15 cellular contexts compared by ENCODE assay signal in the genomic region with DNA sequence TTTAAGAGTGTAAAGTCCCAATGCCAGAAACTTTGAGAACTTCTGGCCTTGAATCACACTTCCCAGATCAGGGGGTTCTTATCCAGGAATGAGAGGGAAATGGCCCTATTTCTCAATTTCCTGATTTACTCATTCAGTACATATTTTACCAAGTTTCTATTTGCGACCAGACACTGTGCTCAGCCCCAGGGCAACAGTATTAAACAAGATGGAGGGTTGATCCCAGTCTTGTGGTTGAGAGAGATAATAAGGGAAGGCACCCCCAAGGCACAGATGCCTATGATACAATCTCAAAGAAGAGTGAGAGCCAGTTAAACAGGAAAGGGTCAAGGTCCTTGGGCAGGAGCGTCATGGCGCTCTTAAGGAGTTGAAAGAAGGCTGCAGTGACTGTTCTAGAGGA.
A peak's percentile ranks its signal among the peaks of the same experiment; 100 is the strongest.
DNase-seq lines count a peak whose midpoint lies in the region; ATAC-seq and TF ChIP-seq lines count a peak whose summit lies in the region.
"Had no signal": no experiment of that assay in that cellular context is flagged by ENCODE, and none has a peak within 500 bp of the region (broad histone marks: within the 10 kb centered on the region; RNA-seq: fewer than 3 reads in every experiment).

No MANE protein-coding gene starts in this region.

- no peak overlapping the region for H3K23ac ChIP-seq in IMR-90 (ENCODE audit: low read depth, low read length)

- H3K14ac ChIP-seq in IMR-90 (replicated peaks; ENCODE audit: low read depth, low read length): no peak overlapping the region; the same call in 1 of the 2 replicates

- no peak overlapping the region for H2AFZ ChIP-seq in IMR-90 (replicated peaks; ENCODE audit: low read length, poor library complexity)

- no CpG with 5 or more reads among the region's 3 CpGs for WGBS in IMR-90 (ENCODE audit: extremely low coverage in 2 of 2, insufficient read length in 1 of 2), 2 experiments

- no peaks in the 10 kb centered on the region for H3K27me3 ChIP-seq in IMR-90 (ENCODE audit: control insufficient read depth, insufficient read depth, low read length)
- H3K27me3 ChIP-seq: gastrocnemius medialis, vagina had no signal

- no peaks in the 10 kb centered on the region for H3K9me3 ChIP-seq in IMR-90 (ENCODE audit: control insufficient read depth, insufficient read depth, low read length)
- H3K9me3 ChIP-seq: gastrocnemius medialis, HAP-1, vagina had no signal

- 0 out of 2 replicates have a peak overlapping the region, but pooled peaks have one; percentile 13 for H2AK5ac ChIP-seq in IMR-90 (ENCODE audit: low read depth, low read length)

- 0 out of 2 replicates have a peak, but pooled peaks cover 3% of the 10 kb centered on the region for H3K9me1 ChIP-seq in IMR-90 (ENCODE audit: insufficient read depth, low read length)

- no peak overlapping the region for H3K4me2 ChIP-seq in IMR-90 (ENCODE audit: low read depth, low read length)

- CTCF ChIA-PET in IMR-90 (lab: Yijun Ruan, JAX): no interaction called here

- no peak overlapping the region; the same call in 1 of the 2 replicates for H3K27ac ChIP-seq in IMR-90 (ENCODE audit: insufficient read depth, low read length)
- H3K27ac ChIP-seq: gastrocnemius medialis, vagina had no signal

- in situ Hi-C loops in IMR-90 (cut with MboI; ENCODE audit: low sequenced_read_pairs): no loop called here

- H2AK9ac ChIP-seq in IMR-90 (replicated peaks; ENCODE audit: low read depth, low read length, poor library complexity): no peak overlapping the region

- H3K79me1 ChIP-seq in IMR-90 (ENCODE audit: low read depth in 1 of 2, low read length in 2 of 2): no peaks in the 10 kb centered on the region

- peak overlapping the region; percentile 63; the same call in 1 of the 2 replicates for H2BK120ac ChIP-seq in IMR-90 (ENCODE audit: low read depth, low read length)

- H3K56ac ChIP-seq in IMR-90 (ENCODE audit: extremely low read depth, insufficient read depth, low read length): no peak overlapping the region

- peak overlapping the region; percentile 41 to 60; a peak in 2 of 4 replicates for H4K8ac ChIP-seq in IMR-90 (ENCODE audit: low read depth in 2 of 2, low read length in 2 of 2)

- intact Hi-C loops in IMR-90 (cut with micrococcal nuclease): no loop called here

- H2BK15ac ChIP-seq in IMR-90 (ENCODE audit: low read depth, low read length): peak overlapping the region; percentile 50; the same call in 1 of the 3 replicates

- peak overlapping the region; percentile 2; the same call in 1 of the 2 replicates for H2BK20ac ChIP-seq in IMR-90 (ENCODE audit: low read depth, low read length)

- peak overlapping the region; percentile 4; the same call in 1 of the 2 replicates for H4K5ac ChIP-seq in IMR-90 (ENCODE audit: low read depth, low read length)

- dilution Hi-C loops in IMR-90 (cut with HindIII; ENCODE audit: low sequenced_read_pairs, unreplicated experiment): no loop called here

- no peaks in the 10 kb centered on the region for H4K20me1 ChIP-seq in IMR-90 (ENCODE audit: insufficient read depth, low read length)

- peak overlapping the region; percentile 21 for H2BK5ac ChIP-seq in IMR-90 (ENCODE audit: low read depth, low read length, poor library complexity, severe bottlenecking)

- H3K4ac ChIP-seq in IMR-90 (ENCODE audit: low read depth, low read length): peak overlapping the region; percentile 40; the same call in 1 of the 2 replicates

- H4K91ac ChIP-seq in IMR-90 (ENCODE audit: insufficient read depth, low read depth, low read length): peak overlapping the region; percentile 57; the same call in 1 of the 2 replicates

- POLR2A ChIA-PET in IMR-90 (lab: Charles Lee; ENCODE audit: unreplicated experiment): interaction anchor here (0.5 kb wide), 1 partner anchor 443 kb away, joined by 3 read pairs; no protein-coding TSS in a partner anchor

- peaks cover 4% of the 10 kb centered on the region; the same call in 1 of the 2 replicates for H3K4me1 ChIP-seq in IMR-90 (ENCODE audit: control insufficient read depth, insufficient read depth, low read length)
- H3K4me1 ChIP-seq: gastrocnemius medialis, HAP-1, vagina had no signal

- no peak overlapping the region for H3K4me3 ChIP-seq in IMR-90 (ENCODE audit: insufficient read depth, low read depth, low read length)
- H3K4me3 ChIP-seq: gastrocnemius medialis, HAP-1, vagina had no signal

- no peak overlapping the region for H3K9ac ChIP-seq in IMR-90 (ENCODE audit: low read depth, low read length)

- DNase-seq in AG20443 (ENCODE audit: low spot score): peak; percentile 45
- DNase-seq in IMR-90: peak; percentile 46
- DNase-seq in amniotic epithelial cell (ENCODE audit: low read depth): peak; percentile 75
- DNase-seq in iris pigment epithelial cell (ENCODE audit: low read depth): peak; percentile 86
- DNase-seq in NCI-H2029 (lab: John Stamatoyannopoulos, UW): no peak
- DNase-seq in cerebellar nuclear complex (lab: John Stamatoyannopoulos, UW): no peak
- DNase-seq: endodermal cell, gastrocnemius medialis, NCI-H1694 treated with DMSO at 0.1 percent for 48 hours, NCI-H446 treated with DMSO at 0.1 percent for 48 hours had no signal

- no peak for TF ChIP-seq RAD21 in IMR-90 (IDR thresholded peaks at IDR 0.05; ENCODE audit: low read length)

- no peak for TF ChIP-seq POLR2A in IMR-90 (IDR thresholded peaks at IDR 0.05; ENCODE audit: low read depth, low read length)

- peak overlapping the region; percentile 25; the same call in 1 of the 2 replicates for H3K18ac ChIP-seq in IMR-90 (ENCODE audit: low read depth, low read length)

- TF ChIP-seq CTCF in IMR-90 (conservative IDR thresholded peaks at IDR 0.05; ENCODE audit: low read depth, low read length): no peak

- no peaks in the 10 kb centered on the region for H3K36me3 ChIP-seq in IMR-90 (ENCODE audit: control insufficient read depth, insufficient read depth, low read length)
- H3K36me3 ChIP-seq: gastrocnemius medialis, HAP-1, vagina had no signal

- BruUV-seq in IMR-90 (replicated peaks; lab: Mats Ljungman, UMichigan): no TSS peak

- ATAC-seq in IMR-90 (ENCODE audit: low read depth): peak; percentile 44
- ATAC-seq in GM18502 (IDR thresholded peaks at IDR 0.05; ENCODE audit: poor library complexity, unreplicated experiment): no peak
- no peak for ATAC-seq in GM18519 (IDR thresholded peaks at IDR 0.05; ENCODE audit: low FRiP score, unreplicated experiment)
- ATAC-seq: gastrocnemius medialis, sciatic nerve had no signal

TF ChIP-seq in IMR-90, 13 proteins besides CTCF, POLR2A, EP300 and RAD21:
- TF ChIP-seq CEBPB (IDR thresholded peaks at IDR 0.05; ENCODE audit: low read depth, low read length) (0 out of 2 replicates have a peak, but pooled peaks have one; percentile 15), ELK1 (IDR thresholded peaks at IDR 0.05; ENCODE audit: borderline replicate concordance, low read depth, low read length) (no peak)

Comparison
In these comparisons a context has a peak if more than half of its experiments do, and no peak if none do; other contexts are left out.
1. DNase-seq: peak in AG20443 (single experiment), IMR-90 (single experiment), amniotic epithelial cell (single experiment) and iris pigment epithelial cell (single experiment); none in NCI-H2029 (single experiment) and cerebellar nuclear complex (0 of 2).